ENCODE assay signal across 25 cellular contexts in the genomic region with DNA sequence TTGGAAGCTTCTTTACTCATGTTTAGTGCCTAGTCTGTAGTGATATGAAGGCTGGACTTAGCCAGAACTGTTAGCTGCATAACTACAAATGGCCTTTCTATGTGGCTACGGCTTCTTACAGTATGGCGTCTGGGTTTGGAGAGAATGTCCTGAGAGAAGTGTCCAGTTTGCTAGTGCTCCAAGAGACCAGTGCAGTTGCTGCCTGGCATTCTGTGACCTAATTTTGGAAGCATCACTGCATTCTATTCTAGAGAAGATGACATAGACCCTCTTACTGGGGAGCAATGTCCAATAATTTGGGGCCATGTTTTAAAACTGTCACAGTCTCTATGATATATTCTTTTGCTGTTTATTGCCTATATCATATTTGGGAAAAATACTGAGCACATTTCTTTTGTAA.
"Had no signal": no experiment of that assay in that cellular context is flagged by ENCODE, and none has a peak within 500 bp of the region (broad histone marks: within the 10 kb centered on the region; RNA-seq: fewer than 3 reads in every experiment).

No MANE protein-coding gene starts in this region.

- H3K4me1 ChIP-seq: esophagus squamous epithelium, lower lobe of right lung, prostate gland, spleen, tibial nerve, upper lobe of left lung had no signal

- H3K36me3 ChIP-seq: prostate gland, thoracic aorta, tibial nerve had no signal

- DNase-seq: dermis blood vessel endothelial cell; effector memory CD8-positive, alpha-beta T cell; erythroblast; esophagus squamous epithelium; foreskin melanocyte; glutamatergic neuron; heart right ventricle; hippocampal formation; left ventricle myocardium superior; lower lobe of right lung; naive B cell; nephron progenitor cell; nucleus accumbens; right cardiac atrium; sigmoid colon; spleen; stimulated activated CD4-positive, alpha-beta T cell treated with anti-CD3 and anti-CD28 coated beads, Interleukin-4, amount 100 ng/mL, for 4 hours; upper lobe of left lung had no signal

- H3K4me3 Mint-ChIP-seq: effector memory CD8-positive, alpha-beta T cell; nephron progenitor cell; stimulated activated memory B cell treated with anti-CD40 and anti-IgM and Interleukin-4, amounts not matched to agents 10 μg/mL and 1 μg/mL and 100 μg/mL, for 72 hours; stimulated activated naive CD8-positive, alpha-beta T cell treated with anti-CD3 and anti-CD28 coated beads, Interleukin-15, Interleukin-2, amounts not matched to agents 100 ng/mL and 50 ng/mL, for 24 hours had no signal

- H3K36me3 Mint-ChIP-seq: naive B cell had no signal

- H3K27ac Mint-ChIP-seq: nephron progenitor cell; stimulated activated memory B cell treated with anti-CD40 and anti-IgM and Interleukin-4, amounts not matched to agents 10 μg/mL and 1 μg/mL and 100 μg/mL, for 72 hours; stimulated activated naive CD8-positive, alpha-beta T cell treated with anti-CD3 and anti-CD28 coated beads, Interleukin-15, Interleukin-2, amounts not matched to agents 100 ng/mL and 50 ng/mL, for 24 hours had no signal

- H3K27me3 Mint-ChIP-seq: effector memory CD8-positive, alpha-beta T cell; naive B cell; stimulated activated memory B cell treated with anti-CD40 and anti-IgM and Interleukin-4, amounts not matched to agents 10 μg/mL and 1 μg/mL and 100 μg/mL, for 72 hours; stimulated activated naive CD8-positive, alpha-beta T cell treated with anti-CD3 and anti-CD28 coated beads, Interleukin-15, Interleukin-2, amounts not matched to agents 100 ng/mL and 50 ng/mL, for 24 hours had no signal

- H3K9me3 ChIP-seq: esophagus squamous epithelium, heart right ventricle, lower lobe of right lung, prostate gland, sigmoid colon, spleen, thoracic aorta, tibial nerve, upper lobe of left lung had no signal

- H3K4me1 Mint-ChIP-seq: nephron progenitor cell; stimulated activated memory B cell treated with anti-CD40 and anti-IgM and Interleukin-4, amounts not matched to agents 10 μg/mL and 1 μg/mL and 100 μg/mL, for 72 hours had no signal

- H3K4me3 ChIP-seq: coronary artery, esophagus squamous epithelium, heart right ventricle, lower lobe of right lung, prostate gland, sigmoid colon, skin epidermis, spleen, thoracic aorta, tibial nerve, upper lobe of left lung had no signal

- H3K27ac ChIP-seq: coronary artery, esophagus squamous epithelium, lower lobe of right lung, prostate gland, sigmoid colon, skin epidermis, spleen, thoracic aorta, tibial nerve, upper lobe of left lung had no signal

- H3K27me3 ChIP-seq: esophagus squamous epithelium, heart right ventricle, sigmoid colon, spleen, tibial nerve, upper lobe of left lung had no signal

- ATAC-seq: effector memory CD8-positive, alpha-beta T cell; left ventricle myocardium superior; lower lobe of right lung; right cardiac atrium; stimulated activated memory B cell treated with anti-CD40 and anti-IgM and Interleukin-4, amounts not matched to agents 10 μg/mL and 1 μg/mL and 100 μg/mL, for 72 hours had no signal

- H3K9me3 Mint-ChIP-seq: effector memory CD8-positive, alpha-beta T cell; naive B cell; stimulated activated memory B cell treated with anti-CD40 and anti-IgM and Interleukin-4, amounts not matched to agents 10 μg/mL and 1 μg/mL and 100 μg/mL, for 72 hours; stimulated activated naive CD8-positive, alpha-beta T cell treated with anti-CD3 and anti-CD28 coated beads, Interleukin-15, Interleukin-2, amounts not matched to agents 100 ng/mL and 50 ng/mL, for 24 hours had no signal
